7 cellular contexts compared by ENCODE assay signal in the genomic region with DNA sequence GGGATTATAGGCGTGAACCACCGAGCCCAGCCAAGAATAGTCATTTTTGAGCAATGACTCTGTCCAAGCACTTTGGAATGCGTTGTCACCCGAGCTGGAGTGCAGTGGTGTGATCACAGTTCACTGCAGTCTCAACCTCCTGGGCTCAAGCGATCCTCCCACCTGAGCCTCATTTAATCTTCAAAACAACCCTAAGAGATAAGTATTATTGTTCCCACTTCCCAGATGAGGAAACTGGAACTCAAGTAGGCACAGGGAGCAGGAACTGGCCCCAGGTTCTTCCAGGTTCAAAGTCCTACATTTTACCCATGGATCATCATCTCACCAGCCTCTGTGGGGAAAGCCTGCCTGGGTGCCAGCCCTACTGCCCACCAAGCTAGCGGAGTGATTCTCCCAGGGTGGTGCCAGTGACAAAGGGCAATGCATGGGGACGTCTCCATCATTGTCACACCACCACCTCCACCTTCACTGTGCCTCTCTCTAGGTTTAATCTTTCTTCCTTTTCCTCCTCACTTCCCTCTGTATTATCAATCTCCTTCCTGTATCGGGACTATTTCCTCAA. TPM values are rescaled to one million over a fixed set of nuclear protein-coding genes. Genes with fewer than 3 reads are reported as not detected.
DNase-seq lines count a peak whose midpoint lies in the region; ATAC-seq, FAIRE-seq and TF ChIP-seq lines count a peak whose summit lies in the region.

No MANE protein-coding gene starts in this region.

- ATAC-seq in HCT116 (no peak; the same call in 1 of the 2 replicates), GM18858 (IDR thresholded peaks at IDR 0.05; ENCODE audit: unreplicated experiment) (no peak)
- no peak for ATAC-seq in activated CD8-positive, alpha-beta T cell treated with anti-CD3 and anti-CD28 coated beads, Interleukin-2, amount 10 ng/mL, durations not matched to agents 7 days and 5 days

- no peaks in the 10 kb centered on the region for H3K27me3 Mint-ChIP-seq in activated CD8-positive, alpha-beta T cell treated with anti-CD3 and anti-CD28 coated beads, Interleukin-2, amount 10 ng/mL, durations not matched to agents 7 days and 5 days (ENCODE audit: low read depth)

- CTCF ChIA-PET in HCT116 (lab: Charles Lee), result no interaction called here
- CTCF ChIA-PET in activated CD8-positive, alpha-beta T cell treated with anti-CD3 and anti-CD28 coated beads, Interleukin-2, amount 10 ng/mL, durations not matched to agents 7 days and 5 days (lab: Charles Lee), result interaction anchor here (0.8 to 1.8 kb wide), 4 partner anchors 10 to 125 kb away, joined by 3 to 8 read pairs (median 4); a partner anchor contains a TSS

- no peak overlapping the region for H3K4me3 ChIP-seq in HCT116 (replicated peaks in 1 of 2; ENCODE audit: low read depth in 1 of 2, low read length in 2 of 2)
- H3K4me3 ChIP-seq in hepatocyte, result no peak overlapping the region
- H3K4me3 ChIP-seq in small intestine (ENCODE audit: low read depth in 1 of 2, low read length in 2 of 2), result no peak overlapping the region

- no peaks in the 10 kb centered on the region for H3K79me2 ChIP-seq in HCT116 (ENCODE audit: insufficient read depth, low read length)
- no peaks in the 10 kb centered on the region for H3K79me2 ChIP-seq in hepatocyte

- H3K4me1 Mint-ChIP-seq in activated CD8-positive, alpha-beta T cell treated with anti-CD3 and anti-CD28 coated beads, Interleukin-2, amount 10 ng/mL, durations not matched to agents 7 days and 5 days (ENCODE audit: low read depth), result peaks cover 79% of the 10 kb centered on the region

- 0 out of 2 replicates have a peak overlapping the region, but pooled peaks have one; percentile 7 for H3K4me2 ChIP-seq in HCT116 (ENCODE audit: low read length)
- H3K4me2 ChIP-seq in hepatocyte, result peak overlapping the region; percentile 15

- H2AFZ ChIP-seq in HCT116 (ENCODE audit: low read depth, low read length, poor library complexity, severe bottlenecking) (no peak overlapping the region), hepatocyte (peak overlapping the region; percentile 1)

- H3K9me3 ChIP-seq in HCT116 (ENCODE audit: control insufficient read depth in 1 of 2, insufficient read depth in 1 of 2, low read depth in 1 of 2, low read length in 2 of 2) (no peaks in the 10 kb centered on the region), hepatocyte (ENCODE audit: low read depth) (no peaks in the 10 kb centered on the region), small intestine (ENCODE audit: control insufficient read depth, low read depth) (no peaks in the 10 kb centered on the region)

- no TSS peak for BruUV-seq in HCT116 (replicated peaks; lab: Mats Ljungman, UMichigan)

- FAIRE-seq in small intestine (lab: Jason Lieb, UNC), result no peak

- no peak for TF ChIP-seq RAD21 in HCT116 (IDR thresholded peaks at IDR 0.05; ENCODE audit: low read depth)

- peaks cover 5% of the 10 kb centered on the region for H3K9me3 Mint-ChIP-seq in activated CD8-positive, alpha-beta T cell treated with anti-CD3 and anti-CD28 coated beads, Interleukin-2, amount 10 ng/mL, durations not matched to agents 7 days and 5 days (ENCODE audit: insufficient read depth)

- RAD21 ChIA-PET in HCT116 (lab: Charles Lee; ENCODE audit: low non-redundant PET in 1 of 2, low total read pairs in 2 of 2, uncharacterized antibody in 2 of 2, unreplicated experiment in 2 of 2), result no interaction called here

- H3K9ac ChIP-seq in HCT116 (ENCODE audit: low read length), result no peak overlapping the region

- H3K4me3 Mint-ChIP-seq in activated CD8-positive, alpha-beta T cell treated with anti-CD3 and anti-CD28 coated beads, Interleukin-2, amount 10 ng/mL, durations not matched to agents 7 days and 5 days, result peak overlapping the region; percentile 77

- TF ChIP-seq CTCF in HCT116 (IDR thresholded peaks at IDR 0.05 in 2 of 3, conservative IDR thresholded peaks at IDR 0.05 in 1 of 3; ENCODE audit: borderline replicate concordance in 1 of 3, insufficient read depth in 1 of 3, low read depth in 2 of 3, low read length in 2 of 3) (no peak), hepatocyte (IDR thresholded peaks at IDR 0.05; ENCODE audit: poor library complexity) (no peak)

- POLR2A ChIA-PET in HCT116 (lab: Charles Lee), result interaction anchor here (1.2 kb wide), 1 partner anchor 13 kb away, joined by 3 read pairs; a partner anchor contains a TSS
- POLR2A ChIA-PET in activated CD8-positive, alpha-beta T cell treated with anti-CD3 and anti-CD28 coated beads, Interleukin-2, amount 10 ng/mL, durations not matched to agents 7 days and 5 days (lab: Charles Lee), result interaction anchor here (0.6 to 17.8 kb wide), 7 partner anchors 8 to 147 kb away, joined by 3 to 807 read pairs (median 4); a partner anchor contains a TSS

- no peaks in the 10 kb centered on the region for H4K20me1 ChIP-seq in HCT116 (ENCODE audit: insufficient read depth)
- no peaks in the 10 kb centered on the region for H4K20me1 ChIP-seq in hepatocyte (ENCODE audit: insufficient read depth, poor library complexity, severe bottlenecking)

- H3K36me3 ChIP-seq in HCT116 (ENCODE audit: control insufficient read depth in 1 of 2, insufficient read depth in 2 of 2, low read length in 2 of 2) (no peaks in the 10 kb centered on the region), hepatocyte (replicated peaks; ENCODE audit: insufficient read depth, low read depth) (no peaks in the 10 kb centered on the region), small intestine (ENCODE audit: control insufficient read depth in 2 of 2, insufficient read depth in 2 of 2, low read length in 2 of 2) (no peaks in the 10 kb centered on the region)

- H3K4me1 ChIP-seq in HCT116 (ENCODE audit: control insufficient read depth in 1 of 2, insufficient read depth in 2 of 2, low read length in 2 of 2) (peaks cover 0 to 17% of the 10 kb centered on the region in 2 experiments; a peak in 2 of 4 replicates), hepatocyte (ENCODE audit: insufficient read depth) (peaks cover 28% of the 10 kb centered on the region), small intestine (ENCODE audit: control insufficient read depth in 2 of 2, insufficient read depth in 1 of 2, low read depth in 1 of 2, low read length in 1 of 2) (peaks cover 0 to 4% of the 10 kb centered on the region in 2 donors)

- H3K36me3 Mint-ChIP-seq in activated CD8-positive, alpha-beta T cell treated with anti-CD3 and anti-CD28 coated beads, Interleukin-2, amount 10 ng/mL, durations not matched to agents 7 days and 5 days (ENCODE audit: low read depth), result peaks cover 24% of the 10 kb centered on the region

- intact Hi-C loops in HCT116 (cut with micrococcal nuclease), result no loop called here

- no peak for TF ChIP-seq POLR2A in HCT116 (IDR thresholded peaks at IDR 0.05; ENCODE audit: borderline replicate concordance, extremely low read depth, insufficient read depth, insufficient read length)

- H3K27me3 ChIP-seq in HCT116 (ENCODE audit: insufficient read depth, low read length) (no peaks in the 10 kb centered on the region), hepatocyte (no peaks in the 10 kb centered on the region), small intestine (ENCODE audit: control insufficient read depth in 2 of 2, insufficient read depth in 2 of 2, low read length in 2 of 2) (no peaks in the 10 kb centered on the region)

- DNase-seq in HCT116 (ENCODE audit: low read depth, low spot score) (no peak), hepatocyte (ENCODE audit: low spot score) (no peak), small intestine (peak; percentile 91), cerebellar nuclear complex (lab: John Stamatoyannopoulos, UW) (no peak), NCI-H748 (lab: John Stamatoyannopoulos, UW; ENCODE audit: unreplicated experiment) (no peak)
- DNase-seq in activated CD8-positive, alpha-beta T cell treated with anti-CD3 and anti-CD28 coated beads, Interleukin-2, amount 10 ng/mL, durations not matched to agents 7 days and 5 days, result no peak

- H3K27ac ChIP-seq in HCT116 (ENCODE audit: low read depth, low read length) (no peak overlapping the region), hepatocyte (peak overlapping the region; percentile 71), small intestine (ENCODE audit: low read depth in 1 of 2, low read length in 1 of 2) (peak overlapping the region; percentile 63 to 84)

- WGBS in hepatocyte (ENCODE audit: low lambda C conversion rate, missing lambda C conversion rate), result 81% methylated on average over 8 of the region's 8 CpGs
- 43 to 67% (median 52%) methylated on average over 8 of the region's 8 CpGs for WGBS in small intestine, 3 donors

- H3K27ac Mint-ChIP-seq in activated CD8-positive, alpha-beta T cell treated with anti-CD3 and anti-CD28 coated beads, Interleukin-2, amount 10 ng/mL, durations not matched to agents 7 days and 5 days, result peak overlapping the region; percentile 96

- H3K9me2 ChIP-seq in HCT116 (ENCODE audit: insufficient read depth), result no peaks in the 10 kb centered on the region
- H3K9me2 ChIP-seq in hepatocyte (replicated peaks; ENCODE audit: insufficient read depth), result no peaks in the 10 kb centered on the region

TF ChIP-seq in HCT116, 20 proteins besides CTCF, POLR2A, EP300 and RAD21:
- TF ChIP-seq CBX3 (IDR thresholded peaks at IDR 0.05; ENCODE audit: low read depth), result peak; percentile 15; the same call in 1 of the 2 replicates
- no peak for TF ChIP-seq POLR2AphosphoS5 (IDR thresholded peaks at IDR 0.05; ENCODE audit: low read depth, low read length)
TF ChIP-seq in HCT116: peak in this region for 1.

RNA-seq across cellular contexts. Expression of a gene that starts 11.3 kb away (rescaled TPM):
- total RNA-seq in HCT116 (2021; ENCODE audit: unreplicated experiment) (0.86 TPM), hepatocyte (8.6 and 8.9 TPM in 2 replicates)
- 0.54 and 0.59 TPM in 2 replicates for polyA plus RNA-seq in HCT116 (2012)
- 100 to 1,000 TPM; 150 to 165 TPM for total RNA-seq in activated CD8-positive, alpha-beta T cell treated with anti-CD3 and anti-CD28 coated beads, Interleukin-2, amount 10 ng/mL, durations not matched to agents 7 days and 5 days
- polyA plus RNA-seq in hepatocyte (4.8 and 5.0 TPM in 2 replicates), small intestine (10 to 100 TPM; 18.1 to 30.6 (median 25.0) TPM)

RNA-seq across cellular contexts. Expression of a gene that starts 13.6 kb away (rescaled TPM):
- total RNA-seq in HCT116 (2021; ENCODE audit: unreplicated experiment) (94.3 TPM), hepatocyte (10.2 and 10.8 TPM in 2 replicates)
- 148 and 150 TPM in 2 replicates for polyA plus RNA-seq in HCT116 (2012)
- 100 to 1,000 TPM; 318 to 359 TPM for total RNA-seq in activated CD8-positive, alpha-beta T cell treated with anti-CD3 and anti-CD28 coated beads, Interleukin-2, amount 10 ng/mL, durations not matched to agents 7 days and 5 days
- polyA plus RNA-seq in hepatocyte (13.1 and 16.4 TPM in 2 replicates), small intestine (100 to 1,000 TPM in 2 of 3 donors, 10 to 100 TPM in 1; 54.3 to 118 (median 114) TPM)

RNA-seq across cellular contexts. Expression of a gene that starts 56.5 kb away (rescaled TPM):
- total RNA-seq in HCT116 (2021; ENCODE audit: unreplicated experiment), result 4.9 TPM
- 2.5 and 3.3 TPM in 2 replicates for polyA plus RNA-seq in HCT116 (2012)
- 1 to 10 TPM; 3.7 to 4.8 TPM for total RNA-seq in activated CD8-positive, alpha-beta T cell treated with anti-CD3 and anti-CD28 coated beads, Interleukin-2, amount 10 ng/mL, durations not matched to agents 7 days and 5 days
- total RNA-seq in hepatocyte, result 2.8 and 3.6 TPM in 2 replicates
- 2.3 and 2.9 TPM in 2 replicates for polyA plus RNA-seq in hepatocyte
- polyA plus RNA-seq in small intestine, result 1 to 10 TPM; 2.5 to 3.0 (median 2.7) TPM

Comparison
In these comparisons a context has a peak if more than half of its experiments do, and no peak if none do; other contexts are left out.
1. RNA of a gene that starts 11.3 kb away (total RNA-seq): 150 to 165 TPM in activated CD8-positive, alpha-beta T cell treated with anti-CD3 and anti-CD28 coated beads, Interleukin-2, amount 10 ng/mL, durations not matched to agents 7 days and 5 days; 8.6 to 8.9 TPM in hepatocyte and 0.86 TPM in HCT116 (single experiment); every median in the first group is over 10 times any median in the second.